Comparison of ENCODE assay signal across 8 cellular contexts in genomic region chr19:3440082-3440481, GRCh38. TPM values are rescaled to one million over a fixed set of nuclear protein-coding genes. Genes with fewer than 3 reads are reported as not detected.
A peak's percentile ranks its signal among the peaks of the same experiment; 100 is the strongest.
DNase-seq lines count a peak whose midpoint lies in the region; ATAC-seq and TF ChIP-seq lines count a peak whose summit lies in the region.

No MANE protein-coding gene starts in this region.

- H3K9ac ChIP-seq in HCT116 (ENCODE audit: low read length): no peak overlapping the region

- no peak overlapping the region for H3K4me3 ChIP-seq in AG04449 (ENCODE audit: low read depth, low read length)
- no peak overlapping the region for H3K4me3 ChIP-seq in HCT116 (replicated peaks in 1 of 2; ENCODE audit: low read depth in 1 of 2, low read length in 2 of 2)

- TF ChIP-seq CTCF in AG04449 (IDR thresholded peaks at IDR 0.05; ENCODE audit: insufficient read depth, low read length, missing control alignments): peak; percentile 28
- TF ChIP-seq CTCF in HCT116 (IDR thresholded peaks at IDR 0.05 in 2 of 3, conservative IDR thresholded peaks at IDR 0.05 in 1 of 3; ENCODE audit: borderline replicate concordance in 1 of 3, insufficient read depth in 1 of 3, low read depth in 2 of 3, low read length in 2 of 3): peak; percentile 50 to 69 (median 69)
- TF ChIP-seq CTCF in activated B cell treated with CpG ODN at 0.5 μM for 24 hours (IDR thresholded peaks at IDR 0.05): no peak
- peak; percentile 55 for TF ChIP-seq CTCF in type B pancreatic cell (conservative IDR thresholded peaks at IDR 0.05)

- TF ChIP-seq RAD21 in HCT116 (IDR thresholded peaks at IDR 0.05; ENCODE audit: low read depth): peak; percentile 75

- peaks cover 13 to 30% of the 10 kb centered on the region in 2 experiments; a peak in 3 of 4 replicates for H3K36me3 ChIP-seq in HCT116 (ENCODE audit: control insufficient read depth in 1 of 2, insufficient read depth in 2 of 2, low read length in 2 of 2)

- no peaks in the 10 kb centered on the region for H3K9me3 Mint-ChIP-seq in activated B cell treated with CpG ODN at 0.5 μM for 24 hours
- no peaks in the 10 kb centered on the region for H3K9me3 Mint-ChIP-seq in central memory CD8-positive, alpha-beta T cell
- H3K9me3 Mint-ChIP-seq in naive B cell: no peaks in the 10 kb centered on the region
- no peaks in the 10 kb centered on the region for H3K9me3 Mint-ChIP-seq in type B pancreatic cell

- H3K4me1 Mint-ChIP-seq in activated B cell treated with CpG ODN at 0.5 μM for 24 hours: peaks cover 16% of the 10 kb centered on the region
- peaks cover 16% of the 10 kb centered on the region for H3K4me1 Mint-ChIP-seq in central memory CD8-positive, alpha-beta T cell
- peaks cover 11 to 22% (median 15%) of the 10 kb centered on the region in 3 donors for H3K4me1 Mint-ChIP-seq in naive B cell
- H3K4me1 Mint-ChIP-seq in type B pancreatic cell (ENCODE audit: unreplicated experiment): peaks cover 16% of the 10 kb centered on the region

- H3K4me3 Mint-ChIP-seq in activated B cell treated with CpG ODN at 0.5 μM for 24 hours: no peak overlapping the region
- H3K4me3 Mint-ChIP-seq in central memory CD8-positive, alpha-beta T cell: no peak overlapping the region
- H3K4me3 Mint-ChIP-seq in naive B cell: peak overlapping the region in 1 of 8 donors; percentile 57
- no peak overlapping the region for H3K4me3 Mint-ChIP-seq in type B pancreatic cell

- H3K27me3 Mint-ChIP-seq in activated B cell treated with CpG ODN at 0.5 μM for 24 hours (no peaks in the 10 kb centered on the region), naive B cell (no peaks in the 10 kb centered on the region), type B pancreatic cell (no peaks in the 10 kb centered on the region)
- H3K27me3 Mint-ChIP-seq in central memory CD8-positive, alpha-beta T cell: no peaks in the 10 kb centered on the region

- ATAC-seq in HCT116 (peak; percentile 70), activated B cell treated with CpG ODN at 0.5 μM for 24 hours (ENCODE audit: low read depth) (peak; percentile 41), naive B cell (ENCODE audit: low read depth in 2 of 2) (peak; percentile 23 to 25)
- peak; percentile 20 for ATAC-seq in central memory CD8-positive, alpha-beta T cell (replicated peaks; ENCODE audit: extremely low read depth, poor library complexity, severe bottlenecking)

- no peaks in the 10 kb centered on the region for H3K9me3 ChIP-seq in HCT116 (ENCODE audit: control insufficient read depth in 1 of 2, insufficient read depth in 1 of 2, low read depth in 1 of 2, low read length in 2 of 2)

- POLR2A ChIA-PET in AG04449 (lab: Yijun Ruan, JAX): no interaction called here
- POLR2A ChIA-PET in HCT116 (lab: Charles Lee): no interaction called here
- POLR2A ChIA-PET in activated B cell treated with CpG ODN at 0.5 μM for 24 hours (lab: Charles Lee): no interaction called here

- H3K36me3 Mint-ChIP-seq in activated B cell treated with CpG ODN at 0.5 μM for 24 hours (ENCODE audit: low read depth): peaks cover 4% of the 10 kb centered on the region
- peaks cover 1% of the 10 kb centered on the region for H3K36me3 Mint-ChIP-seq in central memory CD8-positive, alpha-beta T cell (ENCODE audit: insufficient read depth)
- no peaks in the 10 kb centered on the region for H3K36me3 Mint-ChIP-seq in naive B cell
- no peaks in the 10 kb centered on the region for H3K36me3 Mint-ChIP-seq in type B pancreatic cell

- CTCF ChIA-PET in AG04449 (lab: Yijun Ruan, JAX) (interaction anchor here (1.0 to 2.7 kb wide), 3 partner anchors 10 to 33 kb away, joined by 5 to 8 read pairs (median 8); no protein-coding TSS in a partner anchor), HCT116 (lab: Charles Lee) (interaction anchor here (0.6 to 1.1 kb wide), 2 partner anchors 113 to 478 kb away, joined by 3 to 4 read pairs; no protein-coding TSS in a partner anchor), activated B cell treated with CpG ODN at 0.5 μM for 24 hours (lab: Charles Lee) (interaction anchor here (1.4 kb wide), 1 partner anchor 11 kb away, joined by 5 read pairs; no protein-coding TSS in a partner anchor)

- H3K27ac ChIP-seq in HCT116 (ENCODE audit: low read depth, low read length): no peak overlapping the region

- no peak overlapping the region for H2AFZ ChIP-seq in HCT116 (ENCODE audit: low read depth, low read length, poor library complexity, severe bottlenecking)

- RAD21 ChIA-PET in HCT116 (lab: Charles Lee; ENCODE audit: low non-redundant PET in 1 of 2, low total read pairs in 2 of 2, uncharacterized antibody in 2 of 2, unreplicated experiment in 2 of 2): no interaction called here

- H4K20me1 ChIP-seq in HCT116 (ENCODE audit: insufficient read depth): no peaks in the 10 kb centered on the region

- H3K9me2 ChIP-seq in HCT116 (ENCODE audit: insufficient read depth): no peaks in the 10 kb centered on the region

- H3K79me2 ChIP-seq in HCT116 (ENCODE audit: insufficient read depth, low read length): peaks cover 63% of the 10 kb centered on the region

- H3K27me3 ChIP-seq in HCT116 (ENCODE audit: insufficient read depth, low read length): no peaks in the 10 kb centered on the region

- intact Hi-C loops in HCT116 (cut with micrococcal nuclease): loop anchor here (1.0 kb wide), 1 partner anchor 113 kb away; no protein-coding TSS in a partner anchor
- intact Hi-C loops in activated B cell treated with CpG ODN at 0.5 μM for 24 hours (cut with micrococcal nuclease): loop anchor here (1.0 kb wide), 1 partner anchor 113 kb away; no protein-coding TSS in a partner anchor

- DNase-seq in AG04449 (ENCODE audit: low read depth, low spot score): no peak
- no peak for DNase-seq in HCT116 (ENCODE audit: low read depth, low spot score)
- DNase-seq in activated B cell treated with CpG ODN at 0.5 μM for 24 hours: peak; percentile 45
- peak; percentile 38 to 42 for DNase-seq in central memory CD8-positive, alpha-beta T cell (ENCODE audit: low spot score in 2 of 2)
- peak; percentile 42 for DNase-seq in naive B cell
- no peak for DNase-seq in type B pancreatic cell (ENCODE audit: extremely low spot score, unreplicated experiment)
- no peak for DNase-seq in H4 (ENCODE audit: low spot score)
- DNase-seq in COLO829 (ENCODE audit: low spot score): no peak

- no peak for TF ChIP-seq POLR2A in HCT116 (IDR thresholded peaks at IDR 0.05; ENCODE audit: borderline replicate concordance, extremely low read depth, insufficient read depth, insufficient read length)

- peaks cover 3 to 9% of the 10 kb centered on the region in 2 experiments; a peak in 3 of 4 replicates for H3K4me1 ChIP-seq in HCT116 (ENCODE audit: control insufficient read depth in 1 of 2, insufficient read depth in 2 of 2, low read length in 2 of 2)

- no peak overlapping the region for H3K4me2 ChIP-seq in HCT116 (ENCODE audit: low read length)

- H3K27ac Mint-ChIP-seq in activated B cell treated with CpG ODN at 0.5 μM for 24 hours (no peak overlapping the region), naive B cell (no peak overlapping the region), type B pancreatic cell (no peak overlapping the region)
- no peak overlapping the region for H3K27ac Mint-ChIP-seq in central memory CD8-positive, alpha-beta T cell (ENCODE audit: low read depth)

- no TSS peak for BruUV-seq in HCT116 (replicated peaks; lab: Mats Ljungman, UMichigan)

TF ChIP-seq in HCT116, 20 proteins besides CTCF, POLR2A, EP300 and RAD21:
- TF ChIP-seq ZNF274 (IDR thresholded peaks at IDR 0.05; ENCODE audit: low read depth, low read length) (no peak), EZH2phosphoT487 (IDR thresholded peaks at IDR 0.05; ENCODE audit: borderline replicate concordance) (no peak), EZH2 (IDR thresholded peaks at IDR 0.05) (no peak), ELF1 (IDR thresholded peaks at IDR 0.05; ENCODE audit: borderline replicate concordance, low read depth) (no peak)

RNA-seq across cellular contexts. Expression of gene SMIM24, which starts 40.2 kb away (rescaled TPM):
- total RNA-seq in HCT116 (2021; ENCODE audit: unreplicated experiment): not detected
- 0.10 and 0.12 TPM in 2 replicates for polyA plus RNA-seq in HCT116 (2012)
- 0.34 TPM in 1 of 2 replicates, not detected in the other for total RNA-seq in activated B cell treated with CpG ODN at 0.5 μM for 24 hours
- polyA plus RNA-seq in naive B cell (ENCODE audit: low read depth in 6 of 6): 1 to 10 TPM in 1 of 6 donors, under 1 TPM in 3, not detected in 2; 0.50 to 1.2 (median 0.72) TPM
- 7.0 and 21.9 TPM in 2 replicates for total RNA-seq in type B pancreatic cell (ENCODE audit: low replicate concordance)
- total RNA-seq in H4 (2014; rRNA removed; shearing (Covaris generic)): not detected in 2 replicates

RNA-seq across cellular contexts. Expression of gene SMIM44, which starts 43.2 kb away (rescaled TPM):
- total RNA-seq in HCT116 (2021; ENCODE audit: unreplicated experiment) (not detected), activated B cell treated with CpG ODN at 0.5 μM for 24 hours (not detected in 2 replicates), type B pancreatic cell (ENCODE audit: low replicate concordance) (not detected in 2 replicates)
- polyA plus RNA-seq in HCT116 (2012): not detected in 2 replicates
- not detected for polyA plus RNA-seq in naive B cell (ENCODE audit: low read depth in 6 of 6)
- not detected in 2 replicates for total RNA-seq in H4 (2014; rRNA removed; shearing (Covaris generic))

Comparison
In these comparisons a context has a peak if more than half of its experiments do, and no peak if none do; other contexts are left out.
1. DNase-seq: peak in activated B cell treated with CpG ODN at 0.5 μM for 24 hours (single experiment), central memory CD8-positive, alpha-beta T cell (2 of 2) and naive B cell (single experiment); none in AG04449 (single experiment), HCT116 (single experiment), type B pancreatic cell (single experiment), H4 (single experiment) and COLO829 (single experiment).
2. ATAC-seq: peak in every context shown above with its lines; median percentile 70 in HCT116; 41 in activated B cell treated with CpG ODN at 0.5 μM for 24 hours; 24 in naive B cell; 20 in central memory CD8-positive, alpha-beta T cell.